19 cellular contexts compared by ENCODE assay signal in the genomic region with DNA sequence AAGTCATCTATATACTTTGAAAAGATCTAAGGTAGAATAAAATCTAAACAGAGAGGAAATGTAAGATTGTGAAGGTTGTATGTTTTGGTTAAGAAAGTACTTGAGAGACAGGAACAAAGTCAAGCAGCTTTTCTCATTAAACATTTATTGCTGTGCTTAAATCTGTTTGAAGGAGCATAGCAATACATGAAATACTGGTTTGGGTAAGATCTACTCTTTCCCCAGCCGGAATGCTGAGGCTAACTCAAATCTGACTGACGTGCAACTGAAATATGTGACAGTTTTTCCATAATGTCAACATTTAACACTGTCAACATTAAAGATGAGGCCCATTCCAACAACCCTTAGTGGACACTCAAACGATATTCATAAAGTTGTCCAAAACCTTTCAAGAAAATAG. TPM values are rescaled to one million over a fixed set of nuclear protein-coding genes. Genes with fewer than 3 reads are reported as not detected.
DNase-seq lines count a peak whose midpoint lies in the region; ATAC-seq, FAIRE-seq and TF ChIP-seq lines count a peak whose summit lies in the region.
"Had no signal": no experiment of that assay in that cellular context is flagged by ENCODE, and none has a peak within 500 bp of the region (broad histone marks: within the 10 kb centered on the region; RNA-seq: fewer than 3 reads in every experiment).

No MANE protein-coding gene starts in this region.

- H4K8ac ChIP-seq in trophoblast cell (ENCODE audit: low read depth, low read length) = no peak overlapping the region

- TF ChIP-seq CTCF in LNCaP clone FGC (IDR thresholded peaks at IDR 0.05; ENCODE audit: control insufficient read depth, extremely low read depth, insufficient read depth) (no peak), left lung (IDR thresholded peaks at IDR 0.05) (no peak), glutamatergic neuron (IDR thresholded peaks at IDR 0.05; ENCODE audit: partially characterized antibody, unreplicated experiment) (no peak)

- no CpG with 5 or more reads among the region's 3 CpGs for WGBS in trophoblast cell (ENCODE audit: extremely low coverage, insufficient coverage, insufficient read length)

- no peak overlapping the region for H3K9ac ChIP-seq in trophoblast cell (ENCODE audit: low read length)

- no peak overlapping the region for H2BK5ac ChIP-seq in trophoblast cell (ENCODE audit: low read depth, low read length, poor library complexity)

- H3K18ac ChIP-seq in trophoblast cell (ENCODE audit: low read length) = no peak overlapping the region

- DNase-seq in GM19239 (ENCODE audit: insufficient read length, low spot score) (no peak), LNCaP clone FGC (ENCODE audit: low read depth) (peak; percentile 67), left lung (no peak), trophoblast cell (peak; percentile 19 to 67), NCI-H2171 (lab: John Stamatoyannopoulos, UW) (no peak), mucosa of gallbladder (ENCODE audit: low spot score) (no peak), glutamatergic neuron (no peak)
- DNase-seq: ACHN; BE2C; C1 segment of cervical spinal cord; CD4-positive, CD25-positive, alpha-beta regulatory T cell; CD8-positive, alpha-beta memory T cell; COR-L47; DMS153; DMS79; GDM1; H9 had no signal

- peak; percentile 65 for FAIRE-seq in GM19239 (lab: Jason Lieb, UNC)
- FAIRE-seq: A204.1, H1 had no signal

- H2AFZ ChIP-seq in trophoblast cell (ENCODE audit: insufficient read depth, low read length, poor library complexity) = no peak overlapping the region

- no peaks in the 10 kb centered on the region for H3K79me2 ChIP-seq in trophoblast cell (ENCODE audit: control insufficient read depth, insufficient read depth, low read length, poor library complexity)

- H3K4me1 Mint-ChIP-seq in glutamatergic neuron (ENCODE audit: low read depth, unreplicated experiment) = peaks cover 5% of the 10 kb centered on the region

- no peak overlapping the region for H3K4me3 ChIP-seq in LNCaP clone FGC (ENCODE audit: low read depth, low read length)
- H3K4me3 ChIP-seq in left lung = no peak overlapping the region
- no peak overlapping the region for H3K4me3 ChIP-seq in trophoblast cell (ENCODE audit: low read depth, low read length)

- H4K91ac ChIP-seq in trophoblast cell (ENCODE audit: low read depth, low read length) = no peak overlapping the region

- no peak overlapping the region for H4K12ac ChIP-seq in trophoblast cell (ENCODE audit: low read depth, low read length)

- H3K27me3 Mint-ChIP-seq in glutamatergic neuron (ENCODE audit: unreplicated experiment) = no peaks in the 10 kb centered on the region
- H3K27me3 Mint-ChIP-seq: CD4-positive, CD25-positive, alpha-beta regulatory T cell; CD8-positive, alpha-beta memory T cell had no signal

- no peak overlapping the region for H3K4me3 Mint-ChIP-seq in glutamatergic neuron (ENCODE audit: unreplicated experiment)
- H3K4me3 Mint-ChIP-seq: CD4-positive, CD25-positive, alpha-beta regulatory T cell; CD8-positive, alpha-beta memory T cell; H9 had no signal

- peak; percentile 72 for ATAC-seq in left lung

- H3K36me3 ChIP-seq in left lung (no peaks in the 10 kb centered on the region), trophoblast cell (ENCODE audit: control insufficient read depth in 1 of 2, insufficient read depth in 2 of 2, low read length in 2 of 2) (no peaks in the 10 kb centered on the region)

- no peaks in the 10 kb centered on the region for H3K9me3 ChIP-seq in left lung
- H3K9me3 ChIP-seq in trophoblast cell (ENCODE audit: insufficient read depth, low read depth, low read length) = no peaks in the 10 kb centered on the region
- H3K9me3 ChIP-seq: BE2C had no signal

- intact Hi-C loops in left lung (cut with DNase I) = no loop called here

- H2BK12ac ChIP-seq in trophoblast cell (ENCODE audit: low read length) = no peak overlapping the region

- no peaks in the 10 kb centered on the region for H3K27me3 ChIP-seq in left lung
- H3K27me3 ChIP-seq in trophoblast cell (ENCODE audit: insufficient read depth, low read length) = no peaks in the 10 kb centered on the region
- H3K27me3 ChIP-seq: BE2C had no signal

- H3K4me2 ChIP-seq in trophoblast cell (ENCODE audit: low read length) = no peak overlapping the region

- H3K9me3 Mint-ChIP-seq in glutamatergic neuron (ENCODE audit: unreplicated experiment) = no peaks in the 10 kb centered on the region
- H3K9me3 Mint-ChIP-seq: CD4-positive, CD25-positive, alpha-beta regulatory T cell; CD8-positive, alpha-beta memory T cell; H9 had no signal

- H2AK5ac ChIP-seq in trophoblast cell (ENCODE audit: low read length) = no peak overlapping the region

- H3K23ac ChIP-seq in trophoblast cell (ENCODE audit: low read length) = no peak overlapping the region

- H3K36me3 Mint-ChIP-seq in glutamatergic neuron (ENCODE audit: unreplicated experiment) = no peaks in the 10 kb centered on the region

- H3K27ac Mint-ChIP-seq in glutamatergic neuron (ENCODE audit: unreplicated experiment) = no peak overlapping the region
- H3K27ac Mint-ChIP-seq: CD4-positive, CD25-positive, alpha-beta regulatory T cell; CD8-positive, alpha-beta memory T cell; H9 had no signal

- no peak overlapping the region for H3K4ac ChIP-seq in trophoblast cell (ENCODE audit: low read depth, low read length)

- H3K27ac ChIP-seq in left lung (no peak overlapping the region), trophoblast cell (ENCODE audit: low read depth, low read length) (no peak overlapping the region)

- H3K14ac ChIP-seq in trophoblast cell (ENCODE audit: low read length) = no peak overlapping the region

- H2BK120ac ChIP-seq in trophoblast cell (ENCODE audit: insufficient read depth, low read length, poor library complexity) = no peak overlapping the region

- H3K79me1 ChIP-seq in trophoblast cell (ENCODE audit: low read length) = no peaks in the 10 kb centered on the region

- H3K4me1 ChIP-seq in left lung = no peaks in the 10 kb centered on the region
- H3K4me1 ChIP-seq in trophoblast cell (ENCODE audit: control insufficient read depth in 1 of 2, insufficient read depth in 2 of 2, low read length in 2 of 2) = no peaks in the 10 kb centered on the region

RNA-seq across cellular contexts. Expression of gene MAN1A1, which starts 59.9 kb away (rescaled TPM):
- 10 to 100 TPM; 49.6 to 58.7 TPM for total RNA-seq in left lung
- 29.1 and 30.7 TPM in 2 replicates for polyA plus RNA-seq in trophoblast cell (2013)
- 87.1 TPM for total RNA-seq in mucosa of gallbladder
- 10.5 TPM for total RNA-seq in glutamatergic neuron (ENCODE audit: unreplicated experiment)

Comparison
In these comparisons a context has a peak if more than half of its experiments do, and no peak if none do; other contexts are left out.
1. DNase-seq: peak in LNCaP clone FGC (single experiment) and trophoblast cell (2 of 2); none in GM19239 (single experiment), left lung (0 of 2), NCI-H2171 (single experiment), mucosa of gallbladder (single experiment) and glutamatergic neuron (single experiment).